ENCODE assay signal across 32 cellular contexts in the genomic region with DNA sequence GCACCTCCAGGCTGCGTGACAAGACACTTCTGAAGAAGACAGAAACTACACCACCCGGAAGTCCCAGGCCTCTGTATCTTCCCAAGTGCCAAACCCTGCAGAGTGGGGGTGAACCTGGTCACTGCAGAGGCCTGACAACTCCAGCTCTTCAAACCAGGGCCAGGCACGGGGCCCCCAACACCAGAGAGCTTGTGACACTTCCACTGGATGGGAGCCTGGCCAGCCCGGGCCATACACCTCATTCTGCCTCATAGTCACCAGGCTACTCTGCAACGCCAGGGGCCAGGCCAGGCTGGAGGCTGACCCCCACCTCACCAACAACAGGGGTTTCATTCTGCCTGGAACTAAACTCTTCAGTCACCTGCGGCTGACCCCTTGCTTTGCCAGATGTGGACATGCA. TPM values are rescaled to one million over a fixed set of nuclear protein-coding genes. Genes with fewer than 3 reads are reported as not detected.
"Had no signal": no experiment of that assay in that cellular context is flagged by ENCODE, and none has a peak within 500 bp of the region (broad histone marks: within the 10 kb centered on the region; RNA-seq: fewer than 3 reads in every experiment).

No MANE protein-coding gene starts in this region.

- H3K9me3 ChIP-seq: body of pancreas, colonic mucosa, gastrocnemius medialis had no signal

- H3K4me1 ChIP-seq: body of pancreas, colonic mucosa, esophagus muscularis mucosa, foreskin keratinocyte, gastrocnemius medialis, heart left ventricle had no signal

- H3K27me3 ChIP-seq: body of pancreas, colonic mucosa, esophagus muscularis mucosa, foreskin keratinocyte, gastrocnemius medialis, heart left ventricle had no signal

- ATAC-seq: activated CD4-positive, CD25-positive, alpha-beta regulatory T cell treated with anti-CD3 and anti-CD28 coated beads, Interleukin-2, amount 50 U/mL, for 24 hours; activated CD8-positive, alpha-beta T cell treated with anti-CD3 and anti-CD28 coated beads for 36 hours; activated T-cell treated with anti-CD3 and anti-CD28 coated beads, Interleukin-2, amount 50 U/mL, for 4 hours; activated T-helper 17 cell treated with anti-CD3 and anti-CD28 coated beads, Interleukin-2, amount 50 U/mL, for 72 hours; body of pancreas; effector memory CD8-positive, alpha-beta T cell; foreskin keratinocyte; gastrocnemius medialis; heart left ventricle; T-cell; T-helper 17 cell had no signal

- H3K27ac ChIP-seq: body of pancreas, colonic mucosa, dorsolateral prefrontal cortex, esophagus muscularis mucosa, foreskin keratinocyte, gastrocnemius medialis, heart left ventricle, WERI-Rb-1 had no signal

- H3K4me3 ChIP-seq: body of pancreas, colonic mucosa, dorsolateral prefrontal cortex, esophagus muscularis mucosa, gastrocnemius medialis, heart left ventricle had no signal

- DNase-seq: activated B cell treated with CpG ODN at 0.5 μM for 24 hours; activated CD4-positive, alpha-beta T cell treated with anti-CD3 and anti-CD28 coated beads for 48 hours; activated CD4-positive, alpha-beta T cell treated with anti-CD3 and anti-CD28 coated beads, Interleukin-2, amount 50 U/mL, for 1 hour; activated CD4-positive, alpha-beta T cell treated with anti-CD3 and anti-CD28 coated beads, Interleukin-2, amount 50 U/mL, for 48 hours; activated CD8-positive, alpha-beta memory T cell treated with anti-CD3 and anti-CD28 coated beads for 24 hours; activated CD8-positive, alpha-beta T cell treated with anti-CD3 and anti-CD28 coated beads for 36 hours; activated effector memory CD4-positive, alpha-beta T cell treated with Interleukin-2 at 50 U/mL for 16 hours; activated gamma-delta T cell treated with Interleukin-2 at 50 U/mL for 16 hours; activated naive CD4-positive, alpha-beta T cell treated with anti-CD3 and anti-CD28 coated beads, Interleukin-2, amount 50 U/mL, for 16 hours; activated naive CD4-positive, alpha-beta T cell treated with Interleukin-2 at 50 U/mL for 16 hours; activated T-cell treated with anti-CD3 and anti-CD28 coated beads, Interleukin-2, amount 50 U/mL, for 4 hours; amygdala; body of pancreas; central memory CD4-positive, alpha-beta T cell; cerebellar nuclear complex; colonic mucosa; effector memory CD8-positive, alpha-beta T cell; erythroblast; foreskin keratinocyte; gastrocnemius medialis; glutamatergic neuron; heart left ventricle; T-cell; T-helper 17 cell; T1000; WERI-Rb-1 had no signal

- H3K36me3 ChIP-seq: colonic mucosa, esophagus muscularis mucosa, gastrocnemius medialis, heart left ventricle, WERI-Rb-1 had no signal

RNA-seq across cellular contexts. Expression of gene TUBA3C, which starts 23.1 kb away (rescaled TPM):
- total RNA-seq: activated B cell treated with CpG ODN at 0.5 μM for 24 hours; activated CD8-positive, alpha-beta T cell treated with anti-CD3 and anti-CD28 coated beads for 36 hours; activated T-cell treated with anti-CD3 and anti-CD28 coated beads, Interleukin-2, amount 50 U/mL, for 4 hours; activated T-helper 17 cell treated with anti-CD3 and anti-CD28 coated beads, Interleukin-2, amount 50 U/mL, for 72 hours; aorta; body of pancreas; colonic mucosa; dorsolateral prefrontal cortex; esophagus muscularis mucosa; foreskin keratinocyte; gastrocnemius medialis; T-cell; T-helper 17 cell had no signal
- polyA plus RNA-seq: adipose tissue, aorta, foreskin keratinocyte, heart left ventricle had no signal
